In genomic region chr7:28028471-28028870, GRCh38 we compare ENCODE assay signal across 16 cellular contexts.
DNase-seq lines count a peak whose midpoint lies in the region; FAIRE-seq and TF ChIP-seq lines count a peak whose summit lies in the region.
"Had no signal": no experiment of that assay in that cellular context is flagged by ENCODE, and none has a peak within 500 bp of the region (broad histone marks: within the 10 kb centered on the region; RNA-seq: fewer than 3 reads in every experiment).

No MANE protein-coding gene starts in this region.

- TF ChIP-seq EP300 in transverse colon (IDR thresholded peaks at IDR 0.05; ENCODE audit: low read depth) (no peak), esophagus muscularis mucosa (IDR thresholded peaks at IDR 0.05) (no peak)

- in situ Hi-C loops in GM23248 (cut with MboI) = no loop called here
- in situ Hi-C loops in transverse colon (cut with MboI; ENCODE audit: low pct_ligation_motif_present in 1 of 4, low pct_unique_long_range_greater_than_20kb in 1 of 4, low sequenced_read_pairs in 3 of 4) = no loop called here

- peaks cover 24% of the 10 kb centered on the region for H3K4me1 ChIP-seq in GM23248 (ENCODE audit: insufficient read depth)
- H3K4me1 ChIP-seq in SJSA1 (replicated peaks) = peaks cover 35% of the 10 kb centered on the region
- H3K4me1 ChIP-seq in transverse colon = peaks cover 0 to 14% (median 4%) of the 10 kb centered on the region in 4 donors
- peaks cover 12 to 45% (median 41%) of the 10 kb centered on the region in 4 donors for H3K4me1 ChIP-seq in esophagus muscularis mucosa
- H3K4me1 ChIP-seq in left ventricle myocardium inferior = peaks cover 36% of the 10 kb centered on the region
- H3K4me1 ChIP-seq: BLaER1 had no signal

- no peak for TF ChIP-seq CTCF in transverse colon (IDR thresholded peaks at IDR 0.05)
- no peak for TF ChIP-seq CTCF in esophagus muscularis mucosa (IDR thresholded peaks at IDR 0.05)
- TF ChIP-seq CTCF in left ventricle myocardium inferior (IDR thresholded peaks at IDR 0.05; ENCODE audit: borderline replicate concordance) = no peak

- FAIRE-seq in islet of Langerhans (lab: Jason Lieb, UNC) = peak; percentile 9
- FAIRE-seq in frontal cortex (lab: Jason Lieb, UNC) = no peak
- FAIRE-seq: GM12892, H54 had no signal

- no peaks in the 10 kb centered on the region for H3K9me2 ChIP-seq in GM23248 (ENCODE audit: insufficient read depth)

- H3K36me3 ChIP-seq in GM23248 (ENCODE audit: low read depth) = no peaks in the 10 kb centered on the region
- 0 out of 2 replicates have a peak, but pooled peaks cover 10% of the 10 kb centered on the region for H3K36me3 ChIP-seq in SJSA1
- H3K36me3 ChIP-seq in transverse colon = no peaks in the 10 kb centered on the region
- H3K36me3 ChIP-seq in esophagus muscularis mucosa = no peaks in the 10 kb centered on the region
- no peaks in the 10 kb centered on the region for H3K36me3 ChIP-seq in left ventricle myocardium inferior
- H3K36me3 ChIP-seq: BLaER1 had no signal

- intact Hi-C loops in transverse colon (cut with DNase I; ENCODE audit: low total_unique reads) (no loop called here), esophagus muscularis mucosa (cut with DNase I) (loop anchor here (5.0 to 10.0 kb wide), 2 partner anchors 49 to 834 kb away; no protein-coding TSS in a partner anchor), left ventricle myocardium inferior (cut with micrococcal nuclease) (no loop called here)

- no peaks in the 10 kb centered on the region for H4K20me1 ChIP-seq in GM23248 (ENCODE audit: insufficient read depth)
- H4K20me1 ChIP-seq: BLaER1 had no signal

- TF ChIP-seq POLR2A in transverse colon (IDR thresholded peaks at IDR 0.05) (no peak), esophagus muscularis mucosa (IDR thresholded peaks at IDR 0.05; ENCODE audit: low read depth) (no peak)

- no peaks in the 10 kb centered on the region for H3K9me3 ChIP-seq in GM23248 (ENCODE audit: low read depth)
- H3K9me3 ChIP-seq in SJSA1 (replicated peaks) = no peaks in the 10 kb centered on the region
- no peaks in the 10 kb centered on the region for H3K9me3 ChIP-seq in transverse colon
- H3K9me3 ChIP-seq in esophagus muscularis mucosa = no peaks in the 10 kb centered on the region
- no peaks in the 10 kb centered on the region for H3K9me3 ChIP-seq in left ventricle myocardium inferior (replicated peaks)
- H3K9me3 ChIP-seq: BLaER1, Caco-2 had no signal

- peaks cover 68% of the 10 kb centered on the region for H3K79me2 ChIP-seq in GM23248 (ENCODE audit: insufficient read depth)

- DNase-seq in GM23248 = peak; percentile 27
- no peak for DNase-seq in SJSA1 (ENCODE audit: low read depth in 1 of 2, low spot score in 2 of 2)
- no peak for DNase-seq in transverse colon
- DNase-seq in frontal cortex (ENCODE audit: low spot score in 2 of 2) = no peak
- no peak for DNase-seq in esophagus muscularis mucosa (ENCODE audit: extremely low spot score)
- DNase-seq in activated T-cell treated with anti-CD3 and anti-CD28 coated beads for 4 hours = no peak
- no peak for DNase-seq in left ventricle myocardium inferior
- DNase-seq: AML-193; Caco-2; CD8-positive, alpha-beta memory T cell; DND-41; GDM1 had no signal

- H2AFZ ChIP-seq in GM23248 = no peak overlapping the region

- H3K27me3 ChIP-seq in GM23248 (replicated peaks; ENCODE audit: insufficient read depth) = no peaks in the 10 kb centered on the region
- no peaks in the 10 kb centered on the region for H3K27me3 ChIP-seq in SJSA1 (replicated peaks)
- no peaks in the 10 kb centered on the region for H3K27me3 ChIP-seq in transverse colon
- H3K27me3 ChIP-seq in esophagus muscularis mucosa = no peaks in the 10 kb centered on the region
- H3K27me3 ChIP-seq in left ventricle myocardium inferior (ENCODE audit: low read depth) = no peaks in the 10 kb centered on the region
- H3K27me3 ChIP-seq: BLaER1 had no signal

- no peak overlapping the region for H3K9ac ChIP-seq in GM23248
- H3K9ac ChIP-seq: BLaER1 had no signal

- H3K4me2 ChIP-seq in GM23248 (ENCODE audit: unreplicated experiment) = peak overlapping the region; percentile 58
- H3K4me2 ChIP-seq: BLaER1 had no signal

- WGBS in GM23248 (ENCODE audit: low coverage in 1 of 2, low lambda C conversion rate in 2 of 2, missing lambda C conversion rate in 2 of 2), 2 experiments = 47 to 53% methylated on average over 3 of the region's 3 CpGs
- WGBS in transverse colon (ENCODE audit: low coverage in 1 of 2), 2 donors = 82 to 90% methylated on average over 3 of the region's 3 CpGs
- 98% methylated on average over 3 of the region's 3 CpGs for WGBS in esophagus muscularis mucosa

- peak overlapping the region; percentile 33; the same call in 1 of the 2 replicates for H3K4me3 ChIP-seq in GM23248
- H3K4me3 ChIP-seq in SJSA1 = no peak overlapping the region
- no peak overlapping the region for H3K4me3 ChIP-seq in transverse colon
- no peak overlapping the region for H3K4me3 ChIP-seq in esophagus muscularis mucosa
- no peak overlapping the region for H3K4me3 ChIP-seq in left ventricle myocardium inferior
- H3K4me3 ChIP-seq: BLaER1 had no signal

- peaks cover 17% of the 10 kb centered on the region for H3F3A ChIP-seq in GM23248 (ENCODE audit: insufficient read depth)

- H3K27ac ChIP-seq in GM23248 (peak overlapping the region; percentile 39; the same call in 1 of the 2 replicates), SJSA1 (peak overlapping the region; percentile 32; the same call in 1 of the 2 replicates), transverse colon (peak overlapping the region in 3 of 4 donors; percentile 30 to 70 (median 36)), esophagus muscularis mucosa (replicated peaks in 1 of 4) (no peak overlapping the region), left ventricle myocardium inferior (replicated peaks) (no peak overlapping the region)
- H3K27ac ChIP-seq: BLaER1 had no signal

Comparison
In these comparisons a context has a peak if more than half of its experiments do, and no peak if none do; other contexts are left out.
1. H3K27ac ChIP-seq: peak in GM23248 (single experiment), SJSA1 (single experiment) and transverse colon (3 of 4); none in esophagus muscularis mucosa (0 of 4) and left ventricle myocardium inferior (single experiment).